In genomic region chr1:34773114-34773513, GRCh38 we compare ENCODE assay signal across 2 cellular contexts. TPM values are rescaled to one million over a fixed set of nuclear protein-coding genes. Genes with fewer than 3 reads are reported as not detected.
"Had no signal": no experiment of that assay in that cellular context is flagged by ENCODE, and none has a peak within 500 bp of the region (broad histone marks: within the 10 kb centered on the region; RNA-seq: fewer than 3 reads in every experiment).

No MANE protein-coding gene starts in this region.

RNA-seq across cellular contexts. Expression of gene GJB3, which starts 7.9 kb away (rescaled TPM):
- total RNA-seq: G401, GM12878 had no signal
- polyA plus RNA-seq: GM12878 had no signal

RNA-seq across cellular contexts. Expression of gene GJB4, which starts 13.6 kb away (rescaled TPM):
- total RNA-seq: G401, GM12878 had no signal
- polyA plus RNA-seq: GM12878 had no signal

RNA-seq across cellular contexts. Expression of gene GJB5, which starts 18.3 kb away (rescaled TPM):
- total RNA-seq: GM12878 had no signal
- polyA plus RNA-seq: GM12878 had no signal

RNA-seq across cellular contexts. Expression of gene GJA4, which starts 19.7 kb away (rescaled TPM):
- total RNA-seq: G401 had no signal
